In the genomic region with DNA sequence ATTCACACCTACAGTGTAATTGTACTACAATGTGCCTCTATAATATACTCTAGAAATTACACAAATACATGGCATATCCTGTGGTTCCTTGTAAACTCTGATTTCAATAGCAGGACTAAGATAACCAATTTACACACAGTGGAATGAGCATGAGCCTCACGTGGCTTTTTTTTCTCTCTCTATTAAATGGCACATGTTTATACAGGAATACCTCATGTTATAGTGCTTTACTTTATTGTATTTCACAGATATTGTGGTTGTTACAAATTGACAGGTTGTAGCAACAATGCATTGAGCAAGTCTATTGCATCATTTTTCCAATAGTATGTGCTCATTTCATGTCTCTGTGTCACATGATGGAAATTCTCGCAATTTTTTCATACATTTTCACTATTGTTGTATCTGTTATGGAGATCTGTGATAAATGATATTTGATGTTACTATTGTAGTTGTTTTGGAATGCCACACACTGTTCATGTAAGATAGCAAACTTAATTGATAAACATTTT, we compare ENCODE assay signal across 29 cellular contexts.
"Had no signal": no experiment of that assay in that cellular context is flagged by ENCODE, and none has a peak within 500 bp of the region (broad histone marks: within the 10 kb centered on the region; RNA-seq: fewer than 3 reads in every experiment).

No MANE protein-coding gene starts in this region.

- H2AFZ ChIP-seq: PC-9 had no signal

- H3K4me2 ChIP-seq: PC-9 had no signal

- H3K27ac ChIP-seq: PC-9, RWPE1 had no signal

- DNase-seq: activated B cell treated with CpG ODN at 0.5 μM for 24 hours; activated CD4-positive, alpha-beta memory T cell treated with anti-CD3 and anti-CD28 coated beads for 36 hours; activated CD4-positive, alpha-beta T cell treated with anti-CD3 and anti-CD28 coated beads for 4 hours; activated CD4-positive, alpha-beta T cell treated with anti-CD3 and anti-CD28 coated beads, Interleukin-2, amount 50 U/mL, for 1 hour; activated CD4-positive, CD25-positive, alpha-beta regulatory T cell treated with anti-CD3 and anti-CD28 coated beads, Interleukin-2, amount 50 U/mL, for 72 hours; activated CD8-positive, alpha-beta memory T cell treated with anti-CD3 and anti-CD28 coated beads, Interleukin-2, amount 50 U/mL, for 4 hours; activated gamma-delta T cell treated with Interleukin-2 at 50 U/mL for 16 hours; activated naive CD4-positive, alpha-beta T cell treated with anti-CD3 and anti-CD28 coated beads for 36 hours; activated T-cell treated with anti-CD3 and anti-CD28 coated beads for 4 hours; activated T-cell treated with anti-CD3 and anti-CD28 coated beads, Interleukin-2, amount 50 U/mL, for 4 hours; anterior cingulate cortex; central memory CD4-positive, alpha-beta T cell; NCI-H1105; NCI-H1417 treated with DMSO at 0.1 percent for 48 hours; NCI-H1930; NCI-H2081 treated with DMSO at 0.1 percent for 48 hours; NCI-H510A; NCI-H526; NCI-H748 treated with DMSO at 0.1 percent for 48 hours; NK-92 treated with Interleukin-12 subunit alpha and Interleukin-12 subunit beta, amount 100 ng/mL, for 24 hours; PC-9; SIG-M5; T1000 had no signal

- H3K4me3 ChIP-seq: K562, PC-9 had no signal

- ATAC-seq: activated naive CD4-positive, alpha-beta T cell treated with anti-CD3 and anti-CD28 coated beads, Interleukin-2, amount 50 U/mL, for 72 hours; activated T-cell treated with anti-CD3 and anti-CD28 coated beads, Interleukin-2, amount 50 U/mL, for 4 hours; K562; Right ventricle myocardium inferior had no signal

- FAIRE-seq: K562, RCC 7860, TTC549 had no signal
